Comparison of ENCODE assay signal across 8 cellular contexts in the genomic region with DNA sequence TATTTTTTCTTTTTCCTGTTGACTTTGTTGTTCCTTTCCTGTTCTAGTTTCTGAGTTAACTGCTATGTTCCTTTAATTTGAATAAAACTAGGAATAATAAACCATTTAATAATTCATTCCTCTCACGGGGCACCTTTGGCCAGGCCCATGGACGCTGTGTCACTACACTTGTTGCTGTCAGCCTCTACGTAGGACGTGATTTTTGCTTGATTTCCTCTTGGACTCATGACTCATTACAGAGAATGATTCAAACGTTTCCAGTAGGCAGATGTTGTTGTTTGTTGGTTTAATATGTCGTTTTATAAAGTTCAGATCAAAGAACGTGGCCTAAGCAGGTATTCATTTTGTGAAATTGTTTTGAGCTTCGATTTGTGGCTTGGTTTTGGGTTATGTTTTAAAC. TPM values are rescaled to one million over a fixed set of nuclear protein-coding genes. Genes with fewer than 3 reads are reported as not detected.
DNase-seq lines count a peak whose midpoint lies in the region; ATAC-seq and FAIRE-seq lines count a peak whose summit lies in the region.

No MANE protein-coding gene starts in this region.

- no peak for ATAC-seq in sciatic nerve
- ATAC-seq in HG02759 (IDR thresholded peaks at IDR 0.05; ENCODE audit: unreplicated experiment), result no peak

- peak; percentile 37 for FAIRE-seq in GM19239 (lab: Jason Lieb, UNC)

- DNase-seq in GM19239 (ENCODE audit: insufficient read length, low spot score) (no peak), RKO (ENCODE audit: low spot score) (peak; percentile 90), dermis blood vessel endothelial cell (peak; percentile 94), sciatic nerve (ENCODE audit: low spot score) (peak; percentile 51), DMS153 (lab: John Stamatoyannopoulos, UW) (no peak), ecto neural progenitor cell (ENCODE audit: low spot score) (no peak)
- DNase-seq in stimulated activated CD8-positive, alpha-beta memory T cell treated with anti-CD3 and anti-CD28 coated beads, Interleukin-4, amount 100 ng/mL, for 48 hours, result no peak

- intact Hi-C loops in sciatic nerve (cut with DNase I), result no loop called here

RNA-seq across cellular contexts. Expression of gene SLC19A1, which starts 9.1 kb away (rescaled TPM):
- total RNA-seq in dermis blood vessel endothelial cell (5.8 and 13.5 TPM in 2 replicates), sciatic nerve (10.2 TPM)

Comparison
In these comparisons a context has a peak if more than half of its experiments do, and no peak if none do; other contexts are left out.
1. DNase-seq: peak in RKO (single experiment), dermis blood vessel endothelial cell (single experiment) and sciatic nerve (single experiment); none in GM19239 (single experiment), DMS153 (single experiment), ecto neural progenitor cell (single experiment) and stimulated activated CD8-positive, alpha-beta memory T cell treated with anti-CD3 and anti-CD28 coated beads, Interleukin-4, amount 100 ng/mL, for 48 hours (single experiment).